Comparison of ENCODE assay signal across 9 cellular contexts in genomic region chr10:35339946-35340345, GRCh38. TPM values are rescaled to one million over a fixed set of nuclear protein-coding genes. Genes with fewer than 3 reads are reported as not detected.
DNase-seq lines count a peak whose midpoint lies in the region; ATAC-seq and TF ChIP-seq lines count a peak whose summit lies in the region.
"Had no signal": no experiment of that assay in that cellular context is flagged by ENCODE, and none has a peak within 500 bp of the region (broad histone marks: within the 10 kb centered on the region; RNA-seq: fewer than 3 reads in every experiment).

No MANE protein-coding gene starts in this region.

- in situ Hi-C loops in mammary epithelial cell (cut with MboI; ENCODE audit: low sequenced_read_pairs in 2 of 2) = no loop called here

- DNase-seq in mammary epithelial cell (peak; percentile 13), NCI-H2029 treated with DMSO at 0.1 percent for 48 hours (lab: John Stamatoyannopoulos, UW) (no peak), HK-2 (ENCODE audit: unreplicated experiment) (no peak), anterior cingulate cortex (lab: John Stamatoyannopoulos, UW) (no peak), mucosa of descending colon (no peak)
- DNase-seq: left cardiac atrium had no signal

- H3K4me2 ChIP-seq in mammary epithelial cell (ENCODE audit: insufficient read depth, low read depth, low read length) = no peak overlapping the region

- intact Hi-C loops in mammary epithelial cell (cut with micrococcal nuclease) = loop anchor here (5.0 to 10.0 kb wide), 2 partner anchors 82 to 215 kb away; partner anchors contain the start of gene CREM
- intact Hi-C loops in mucosa of descending colon (cut with DNase I, micrococcal nuclease) = no loop called here

- ATAC-seq in GM18498 (IDR thresholded peaks at IDR 0.05; ENCODE audit: unreplicated experiment) (peak; percentile 17), GM21381 (IDR thresholded peaks at IDR 0.05; ENCODE audit: unreplicated experiment) (peak; percentile 28), HG03432 (IDR thresholded peaks at IDR 0.05; ENCODE audit: unreplicated experiment) (peak; percentile 53), mucosa of descending colon (no peak)
- ATAC-seq: left cardiac atrium had no signal

- BruUV-seq in mammary epithelial cell (replicated peaks; lab: Mats Ljungman, UMichigan) = no TSS peak

- H3K4me1 ChIP-seq in mammary epithelial cell (ENCODE audit: insufficient read depth, low read length) = peaks cover 12% of the 10 kb centered on the region
- H3K4me1 ChIP-seq in mucosa of descending colon (ENCODE audit: low read depth) = peaks cover 9% of the 10 kb centered on the region

- peaks cover 3% of the 10 kb centered on the region for H4K20me1 ChIP-seq in mammary epithelial cell (ENCODE audit: insufficient read depth, low read length)

- no peaks in the 10 kb centered on the region for H3K9me3 ChIP-seq in mammary epithelial cell (replicated peaks; ENCODE audit: insufficient read depth, low read length)
- H3K9me3 ChIP-seq in mucosa of descending colon = no peaks in the 10 kb centered on the region

- dilution Hi-C loops in mammary epithelial cell (cut with HindIII; ENCODE audit: low sequenced_read_pairs) = no loop called here

- no peaks in the 10 kb centered on the region for H3K27me3 ChIP-seq in mammary epithelial cell (ENCODE audit: insufficient read depth, low read length)

- H2AFZ ChIP-seq in mammary epithelial cell (ENCODE audit: low read depth, low read length) = no peak overlapping the region

- H3K79me2 ChIP-seq in mammary epithelial cell (ENCODE audit: insufficient read depth, low read length) = peaks cover 96% of the 10 kb centered on the region

- H3K36me3 ChIP-seq in mammary epithelial cell (ENCODE audit: insufficient read depth, low read length) = no peaks in the 10 kb centered on the region
- no peaks in the 10 kb centered on the region for H3K36me3 ChIP-seq in mucosa of descending colon (ENCODE audit: low read depth)

- no peak for TF ChIP-seq CTCF in mammary epithelial cell (conservative IDR thresholded peaks at IDR 0.05 in 1 of 2, IDR thresholded peaks at IDR 0.05 in 1 of 2; ENCODE audit: extremely low read depth in 1 of 2, insufficient read depth in 1 of 2, low read depth in 1 of 2, low read length in 2 of 2)
- TF ChIP-seq CTCF in mucosa of descending colon (IDR thresholded peaks at IDR 0.05) = no peak

- CTCF ChIA-PET in mammary epithelial cell (lab: Charles Lee; ENCODE audit: low non-redundant PET) = no interaction called here

- 69% methylated on average over 2 of the region's 2 CpGs for WGBS in mammary epithelial cell (ENCODE audit: low coverage, missing lambda C conversion rate)

- H3K27ac ChIP-seq in mammary epithelial cell (ENCODE audit: insufficient read depth, low read depth, low read length) = no peak overlapping the region

- no peak overlapping the region for H3K9ac ChIP-seq in mammary epithelial cell (ENCODE audit: insufficient read depth, low read length)

- no peak overlapping the region for H3K4me3 ChIP-seq in mammary epithelial cell (replicated peaks in 1 of 3; ENCODE audit: insufficient read depth in 1 of 3, low read depth in 2 of 3, low read length in 3 of 3)
- no peak overlapping the region for H3K4me3 ChIP-seq in mucosa of descending colon

RNA-seq across cellular contexts. Expression of gene CCNY, which starts 3.6 kb away (rescaled TPM):
- total RNA-seq in mammary epithelial cell = 10 to 100 TPM; 32.0 to 62.3 TPM
- polyA plus RNA-seq in mammary epithelial cell = 55.5 TPM
- 68.1 TPM for polyA minus RNA-seq in mammary epithelial cell
- total RNA-seq in mucosa of descending colon = 10 to 100 TPM; 48.6 to 64.4 (median 51.5) TPM
